In genomic region chr2:78540255-78540654, GRCh38 we compare ENCODE assay signal across 25 cellular contexts.
"Had no signal": no experiment of that assay in that cellular context is flagged by ENCODE, and none has a peak within 500 bp of the region (broad histone marks: within the 10 kb centered on the region; RNA-seq: fewer than 3 reads in every experiment).

No MANE protein-coding gene starts in this region.

- H3K36me3 ChIP-seq: adrenal gland, Peyer's patch, WERI-Rb-1 had no signal

- H3K36me3 Mint-ChIP-seq: activated naive CD4-positive, alpha-beta T cell treated with anti-CD3 and anti-CD28 coated beads, Interleukin-2, amount 10 ng/mL, durations not matched to agents 7 days and 5 days; activated naive CD8-positive, alpha-beta T cell treated with anti-CD3 and anti-CD28 coated beads, Interleukin-2, amount 10 ng/mL, durations not matched to agents 7 days and 5 days; T-cell had no signal

- H3K27ac ChIP-seq: adrenal gland, Peyer's patch, WERI-Rb-1 had no signal

- ATAC-seq: activated CD4-positive, alpha-beta T cell treated with anti-CD3 and anti-CD28 coated beads for 36 hours; activated T-cell treated with anti-CD3 and anti-CD28 coated beads, Interleukin-2, amount 50 U/mL, for 72 hours; T-cell had no signal

- H3K4me1 Mint-ChIP-seq: activated CD4-positive, alpha-beta memory T cell treated with anti-CD3 and anti-CD28 coated beads, Interleukin-2, amount 10 ng/mL, durations not matched to agents 7 days and 5 days; activated CD4-positive, alpha-beta T cell treated with anti-CD3 and anti-CD28 coated beads for 36 hours; activated naive CD4-positive, alpha-beta T cell treated with anti-CD3 and anti-CD28 coated beads, Interleukin-2, amount 10 ng/mL, durations not matched to agents 7 days and 5 days; activated naive CD8-positive, alpha-beta T cell treated with anti-CD3 and anti-CD28 coated beads, Interleukin-2, amount 10 ng/mL, durations not matched to agents 7 days and 5 days; T-cell had no signal

- H3K4me3 ChIP-seq: adrenal gland, Peyer's patch had no signal

- H3K27me3 Mint-ChIP-seq: activated CD4-positive, alpha-beta memory T cell treated with anti-CD3 and anti-CD28 coated beads, Interleukin-2, amount 10 ng/mL, durations not matched to agents 7 days and 5 days; activated CD4-positive, alpha-beta T cell treated with anti-CD3 and anti-CD28 coated beads for 36 hours; activated naive CD4-positive, alpha-beta T cell treated with anti-CD3 and anti-CD28 coated beads, Interleukin-2, amount 10 ng/mL, durations not matched to agents 7 days and 5 days; activated naive CD8-positive, alpha-beta T cell treated with anti-CD3 and anti-CD28 coated beads, Interleukin-2, amount 10 ng/mL, durations not matched to agents 7 days and 5 days; dendritic cell treated with granulocyte-macrophage colony-stimulating factor and Interleukin-4, amounts not matched to agents 40 ng/mL and 50 ng/mL, for 4 days; T-cell had no signal

- H3K4me3 Mint-ChIP-seq: activated CD4-positive, alpha-beta memory T cell treated with anti-CD3 and anti-CD28 coated beads, Interleukin-2, amount 10 ng/mL, durations not matched to agents 7 days and 5 days; activated CD4-positive, alpha-beta T cell treated with anti-CD3 and anti-CD28 coated beads for 36 hours; activated naive CD4-positive, alpha-beta T cell treated with anti-CD3 and anti-CD28 coated beads, Interleukin-2, amount 10 ng/mL, durations not matched to agents 7 days and 5 days; activated naive CD8-positive, alpha-beta T cell treated with anti-CD3 and anti-CD28 coated beads, Interleukin-2, amount 10 ng/mL, durations not matched to agents 7 days and 5 days; activated T-cell treated with anti-CD3 and anti-CD28 coated beads, Interleukin-2, amount 50 U/mL, for 72 hours; dendritic cell treated with granulocyte-macrophage colony-stimulating factor and Interleukin-4, amounts not matched to agents 40 ng/mL and 50 ng/mL, for 4 days; T-cell had no signal

- DNase-seq: activated CD4-positive, alpha-beta memory T cell treated with anti-CD3 and anti-CD28 coated beads, Interleukin-2, amount 10 ng/mL, durations not matched to agents 7 days and 5 days; activated CD4-positive, alpha-beta T cell treated with anti-CD3 and anti-CD28 coated beads for 36 hours; activated CD4-positive, alpha-beta T cell treated with anti-CD3 and anti-CD28 coated beads, Interleukin-2, amount 50 U/mL, for 1 hour; activated gamma-delta T cell treated with Interleukin-2 at 50 U/mL for 16 hours; activated naive CD4-positive, alpha-beta T cell treated with anti-CD3 and anti-CD28 coated beads, Interleukin-2, amount 10 ng/mL, durations not matched to agents 7 days and 5 days; activated naive CD8-positive, alpha-beta T cell treated with anti-CD3 and anti-CD28 coated beads, Interleukin-2, amount 10 ng/mL, durations not matched to agents 7 days and 5 days; activated T-cell treated with anti-CD3 and anti-CD28 coated beads for 4 hours; activated T-cell treated with anti-CD3 and anti-CD28 coated beads, Interleukin-2, amount 50 U/mL, for 72 hours; adrenal gland; anterior cingulate cortex; cerebellar nuclear complex; NCI-H1048; NCI-H1436; NCI-H187; NCI-H2081; NCI-H446; NCI-H524; NCI-H774; Peyer's patch; SHP77 treated with DMSO at 0.1 percent for 48 hours; T-cell; T-helper 2 cell; WERI-Rb-1 had no signal

- H3K4me1 ChIP-seq: adrenal gland, Peyer's patch had no signal

- H3K9me3 ChIP-seq: adrenal gland, Peyer's patch had no signal

- H3K27ac Mint-ChIP-seq: activated CD4-positive, alpha-beta memory T cell treated with anti-CD3 and anti-CD28 coated beads, Interleukin-2, amount 10 ng/mL, durations not matched to agents 7 days and 5 days; activated CD4-positive, alpha-beta T cell treated with anti-CD3 and anti-CD28 coated beads for 36 hours; activated naive CD4-positive, alpha-beta T cell treated with anti-CD3 and anti-CD28 coated beads, Interleukin-2, amount 10 ng/mL, durations not matched to agents 7 days and 5 days; activated naive CD8-positive, alpha-beta T cell treated with anti-CD3 and anti-CD28 coated beads, Interleukin-2, amount 10 ng/mL, durations not matched to agents 7 days and 5 days; activated T-cell treated with anti-CD3 and anti-CD28 coated beads, Interleukin-2, amount 50 U/mL, for 72 hours; activated T-helper 2 cell treated with anti-CD3 and anti-CD28 coated beads, Interferon-gamma antibody, Interleukin-2, Interleukin-4, amounts not matched to agents 10 μg/mL and 5 μg/mL and 100 μg/mL, durations not matched to agents 14 hours and 24 hours and 36 hours; dendritic cell treated with granulocyte-macrophage colony-stimulating factor and Interleukin-4, amounts not matched to agents 40 ng/mL and 50 ng/mL, for 4 days; T-cell had no signal

- H3K27me3 ChIP-seq: adrenal gland, Peyer's patch had no signal
